In the genomic region with DNA sequence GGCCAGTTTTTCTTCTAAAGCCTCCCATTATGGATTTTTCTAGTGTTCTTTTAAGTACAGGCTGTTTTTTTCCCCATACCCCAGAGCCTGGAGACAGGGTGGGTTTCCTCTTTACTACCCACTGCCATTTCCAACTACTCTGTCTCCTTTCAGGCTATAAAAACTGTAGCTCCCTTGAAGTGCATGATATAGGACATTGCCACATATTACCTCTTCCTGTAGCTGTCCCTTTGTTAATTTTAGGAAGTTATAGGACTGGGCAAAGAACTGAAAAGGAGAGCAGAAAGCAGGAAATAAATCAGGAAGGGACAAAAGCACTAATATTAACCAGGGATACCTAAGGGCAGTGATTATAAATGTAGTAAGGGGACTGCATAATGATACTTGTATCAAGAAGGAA, we compare ENCODE assay signal across 24 cellular contexts. TPM values are rescaled to one million over a fixed set of nuclear protein-coding genes. Genes with fewer than 3 reads are reported as not detected.
DNase-seq lines count a peak whose midpoint lies in the region; TF ChIP-seq lines count a peak whose summit lies in the region.
"Had no signal": no experiment of that assay in that cellular context is flagged by ENCODE, and none has a peak within 500 bp of the region (broad histone marks: within the 10 kb centered on the region; RNA-seq: fewer than 3 reads in every experiment).

No MANE protein-coding gene starts in this region.

- H3K9me3 ChIP-seq in neutrophil (no peaks in the 10 kb centered on the region), GM23248 (ENCODE audit: low read depth) (no peaks in the 10 kb centered on the region)
- H3K9me3 ChIP-seq: SK-N-SH had no signal

- in situ Hi-C loops in GM23248 (cut with MboI): no loop called here

- no peak overlapping the region for H3K9ac ChIP-seq in GM23248
- H3K9ac ChIP-seq: SK-N-SH had no signal

- H3K4me1 ChIP-seq in neutrophil (ENCODE audit: control insufficient read depth in 1 of 2, insufficient read depth in 1 of 2, low read depth in 1 of 2, low read length in 1 of 2) (peaks cover 23 to 28% of the 10 kb centered on the region in 2 experiments), GM23248 (ENCODE audit: insufficient read depth) (no peaks in the 10 kb centered on the region)

- TF ChIP-seq CTCF in neutrophil (IDR thresholded peaks at IDR 0.05): no peak

- H3K36me3 ChIP-seq in neutrophil (peaks cover 5% of the 10 kb centered on the region), GM23248 (ENCODE audit: low read depth) (peaks cover 20% of the 10 kb centered on the region)

- H3K9me2 ChIP-seq in GM23248 (ENCODE audit: insufficient read depth): no peaks in the 10 kb centered on the region
- H3K9me2 ChIP-seq: SK-N-SH had no signal

- no peaks in the 10 kb centered on the region; the same call in 1 of the 2 replicates for H3F3A ChIP-seq in GM23248 (ENCODE audit: insufficient read depth)

- H3K27me3 ChIP-seq in neutrophil (no peaks in the 10 kb centered on the region), GM23248 (replicated peaks; ENCODE audit: insufficient read depth) (no peaks in the 10 kb centered on the region)

- H3K27ac ChIP-seq in neutrophil (peak overlapping the region; percentile 59), GM23248 (no peak overlapping the region)
- H3K27ac ChIP-seq: C4-2B, PC-9 had no signal

- H2AFZ ChIP-seq in GM23248: no peak overlapping the region
- H2AFZ ChIP-seq: PC-9 had no signal

- no peak overlapping the region for H3K4me2 ChIP-seq in GM23248 (ENCODE audit: unreplicated experiment)
- H3K4me2 ChIP-seq: PC-9, SK-N-SH had no signal

- DNase-seq in NOMO-1 (lab: John Stamatoyannopoulos, UW; ENCODE audit: unreplicated experiment in 2 of 2): peak; percentile 4 to 45
- DNase-seq in NOMO-1 treated with dmso at 0.1 percent for 144 hours (lab: John Stamatoyannopoulos, UW; ENCODE audit: unreplicated experiment): no peak
- peak; percentile 71 for DNase-seq in GF-D8 (lab: John Stamatoyannopoulos, UW)
- peak; percentile 22 for DNase-seq in SKM-1 (lab: John Stamatoyannopoulos, UW; ENCODE audit: unreplicated experiment)
- DNase-seq in SIG-M5 (lab: John Stamatoyannopoulos, UW): no peak
- DNase-seq in NCI-H774 (lab: John Stamatoyannopoulos, UW): no peak
- DNase-seq in GM23248: no peak
- DNase-seq: 8988T, DMS79, Karpas-422, NCI-H1092, NCI-H146, NCI-H2029 treated with DMSO at 0.1 percent for 48 hours, NCI-H226, NCI-H524 treated with DMSO at 0.1 percent for 48 hours, PC-9, RPMI8226, SHP77 treated with DMSO at 0.1 percent for 48 hours, SK-N-SH had no signal

- H3K4me3 ChIP-seq in neutrophil (ENCODE audit: low read depth in 1 of 2, low read length in 1 of 2) (no peak overlapping the region), GM23248 (no peak overlapping the region)
- H3K4me3 ChIP-seq: PC-9 had no signal

- H4K20me1 ChIP-seq in GM23248 (ENCODE audit: insufficient read depth): no peaks in the 10 kb centered on the region

- no peaks in the 10 kb centered on the region for H3K79me2 ChIP-seq in GM23248 (ENCODE audit: insufficient read depth)

RNA-seq across cellular contexts. Expression of gene VIL1, which starts 54.1 kb away (rescaled TPM):
- not detected in 2 replicates for total RNA-seq in GM23248 (2014; rRNA removed; shearing (Covaris generic))
- polyA plus RNA-seq in GM23248 (2016; fragmentation: Nextera tagmentation; extraction: Ambion mirVana): not detected in 2 replicates
- total RNA-seq: H4; M059J; PC-9; T-helper 1 cell treated with Interleukin-12 subunit alpha and Interleukin-12 subunit beta and Interleukin-4 antibody, amounts not matched to agents 30 ng/mL and 1 ng/mL, for 36 hours had no signal

Comparison
In these comparisons a context has a peak if more than half of its experiments do, and no peak if none do; other contexts are left out.
1. DNase-seq: peak in NOMO-1 (2 of 2), GF-D8 (single experiment) and SKM-1 (single experiment); none in NOMO-1 treated with dmso at 0.1 percent for 144 hours (single experiment), SIG-M5 (single experiment), NCI-H774 (single experiment) and GM23248 (single experiment).